In genomic region chr4:657338-658030, GRCh38 we compare ENCODE assay signal across 1 cellular context.
A peak's percentile ranks its signal among the peaks of the same experiment; 100 is the strongest.
TF ChIP-seq lines count a peak whose summit lies in the region.

No MANE protein-coding gene starts in this region.

TF ChIP-seq in H1, 55 proteins besides CTCF, POLR2A, EP300 and RAD21:
- TF ChIP-seq RXRA (IDR thresholded peaks at IDR 0.05; ENCODE audit: insufficient read depth, low read depth, low read length) (peak; percentile 98), CBX5 (IDR thresholded peaks at IDR 0.05; ENCODE audit: low read depth, low read length) (no peak)
TF ChIP-seq in H1: peak in this region for 1.
